Comparison of ENCODE assay signal across 1 cellular context in genomic region chr4:94527556-94528233, GRCh38.
TF ChIP-seq lines count a peak whose summit lies in the region.

No MANE protein-coding gene starts in this region.

TF ChIP-seq in HepG2, 621 proteins besides CTCF, POLR2A, EP300 and RAD21 (continued from another document):
- TF ChIP-seq, protein P1, sequence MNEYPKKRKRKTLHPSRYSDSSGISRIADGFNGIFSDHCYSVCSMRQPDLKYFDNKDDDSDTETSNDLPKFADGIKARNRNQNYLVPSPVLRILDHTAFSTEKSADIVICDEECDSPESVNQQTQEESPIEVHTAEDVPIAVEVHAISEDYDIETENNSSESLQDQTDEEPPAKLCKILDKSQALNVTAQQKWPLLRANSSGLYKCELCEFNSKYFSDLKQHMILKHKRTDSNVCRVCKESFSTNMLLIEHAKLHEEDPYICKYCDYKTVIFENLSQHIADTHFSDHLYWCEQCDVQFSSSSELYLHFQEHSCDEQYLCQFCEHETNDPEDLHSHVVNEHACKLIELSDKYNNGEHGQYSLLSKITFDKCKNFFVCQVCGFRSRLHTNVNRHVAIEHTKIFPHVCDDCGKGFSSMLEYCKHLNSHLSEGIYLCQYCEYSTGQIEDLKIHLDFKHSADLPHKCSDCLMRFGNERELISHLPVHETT (CRISPR knock-in tag; conservative IDR thresholded peaks at IDR 0.05): no peak
- TF ChIP-seq TCF12 (IDR thresholded peaks at IDR 0.05) (no peak), TCF12 (CRISPR knock-in tag; IDR thresholded peaks at IDR 0.05) (no peak), NPAS2 (CRISPR knock-in tag; IDR thresholded peaks at IDR 0.05; ENCODE audit: borderline replicate concordance) (no peak), THAP11 (CRISPR knock-in tag; IDR thresholded peaks at IDR 0.05) (no peak), NFE2 (CRISPR knock-in tag; IDR thresholded peaks at IDR 0.05) (no peak), ZKSCAN1 (IDR thresholded peaks at IDR 0.05; ENCODE audit: low read length) (no peak), XRCC5 (optimal IDR thresholded peaks at IDR 0.05; ENCODE audit: low read length) (no peak), ZNF567 (CRISPR knock-in tag; IDR thresholded peaks at IDR 0.05; ENCODE audit: borderline replicate concordance) (no peak)
- TF ChIP-seq, protein P2, sequence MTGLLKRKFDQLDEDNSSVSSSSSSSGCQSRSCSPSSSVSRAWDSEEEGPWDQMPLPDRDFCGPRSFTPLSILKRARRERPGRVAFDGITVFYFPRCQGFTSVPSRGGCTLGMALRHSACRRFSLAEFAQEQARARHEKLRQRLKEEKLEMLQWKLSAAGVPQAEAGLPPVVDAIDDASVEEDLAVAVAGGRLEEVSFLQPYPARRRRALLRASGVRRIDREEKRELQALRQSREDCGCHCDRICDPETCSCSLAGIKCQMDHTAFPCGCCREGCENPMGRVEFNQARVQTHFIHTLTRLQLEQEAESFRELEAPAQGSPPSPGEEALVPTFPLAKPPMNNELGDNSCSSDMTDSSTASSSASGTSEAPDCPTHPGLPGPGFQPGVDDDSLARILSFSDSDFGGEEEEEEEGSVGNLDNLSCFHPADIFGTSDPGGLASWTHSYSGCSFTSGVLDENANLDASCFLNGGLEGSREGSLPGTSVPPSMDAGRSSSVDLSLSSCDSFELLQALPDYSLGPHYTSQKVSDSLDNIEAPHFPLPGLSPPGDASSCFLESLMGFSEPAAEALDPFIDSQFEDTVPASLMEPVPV (CRISPR knock-in tag; IDR thresholded peaks at IDR 0.05): no peak
- TF ChIP-seq, protein P3, sequence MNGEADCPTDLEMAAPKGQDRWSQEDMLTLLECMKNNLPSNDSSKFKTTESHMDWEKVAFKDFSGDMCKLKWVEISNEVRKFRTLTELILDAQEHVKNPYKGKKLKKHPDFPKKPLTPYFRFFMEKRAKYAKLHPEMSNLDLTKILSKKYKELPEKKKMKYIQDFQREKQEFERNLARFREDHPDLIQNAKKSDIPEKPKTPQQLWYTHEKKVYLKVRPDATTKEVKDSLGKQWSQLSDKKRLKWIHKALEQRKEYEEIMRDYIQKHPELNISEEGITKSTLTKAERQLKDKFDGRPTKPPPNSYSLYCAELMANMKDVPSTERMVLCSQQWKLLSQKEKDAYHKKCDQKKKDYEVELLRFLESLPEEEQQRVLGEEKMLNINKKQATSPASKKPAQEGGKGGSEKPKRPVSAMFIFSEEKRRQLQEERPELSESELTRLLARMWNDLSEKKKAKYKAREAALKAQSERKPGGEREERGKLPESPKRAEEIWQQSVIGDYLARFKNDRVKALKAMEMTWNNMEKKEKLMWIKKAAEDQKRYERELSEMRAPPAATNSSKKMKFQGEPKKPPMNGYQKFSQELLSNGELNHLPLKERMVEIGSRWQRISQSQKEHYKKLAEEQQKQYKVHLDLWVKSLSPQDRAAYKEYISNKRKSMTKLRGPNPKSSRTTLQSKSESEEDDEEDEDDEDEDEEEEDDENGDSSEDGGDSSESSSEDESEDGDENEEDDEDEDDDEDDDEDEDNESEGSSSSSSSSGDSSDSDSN (CRISPR knock-in tag; IDR thresholded peaks at IDR 0.05): no peak
